In the genomic region with DNA sequence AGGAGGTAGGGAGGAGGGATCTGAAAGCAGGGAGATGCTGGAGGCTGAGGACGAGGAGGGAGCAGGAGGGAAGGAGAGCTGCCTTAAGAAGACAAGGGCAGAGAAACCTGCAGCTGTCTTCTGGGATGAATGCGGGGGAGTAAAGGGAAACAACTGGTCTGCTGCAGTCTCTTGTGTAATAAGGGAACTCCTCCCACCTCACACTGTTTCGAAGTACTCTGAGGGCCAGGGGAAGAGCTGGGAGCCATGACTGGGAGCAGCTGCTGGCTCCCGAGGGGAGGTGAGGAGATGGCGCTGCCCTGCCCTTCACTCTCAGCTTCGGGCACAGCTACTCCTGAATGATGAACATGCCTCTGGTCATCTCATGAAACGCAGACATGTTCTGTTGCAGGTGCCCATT, we compare ENCODE assay signal across 10 cellular contexts.
DNase-seq lines count a peak whose midpoint lies in the region; ATAC-seq, FAIRE-seq and TF ChIP-seq lines count a peak whose summit lies in the region.
"Had no signal": no experiment of that assay in that cellular context is flagged by ENCODE, and none has a peak within 500 bp of the region (broad histone marks: within the 10 kb centered on the region; RNA-seq: fewer than 3 reads in every experiment).

No MANE protein-coding gene starts in this region.

- 71 to 81% methylated on average over 7 of the region's 7 CpGs for WGBS in GM23248 (ENCODE audit: low coverage in 1 of 2, low lambda C conversion rate in 2 of 2, missing lambda C conversion rate in 2 of 2), 2 experiments
- WGBS in heart left ventricle, 4 donors: 52 to 59% (median 56%) methylated on average over 6 to 7 of the region's 7 CpGs
- WGBS in pancreas, 2 donors: 77 to 82% methylated on average over 7 of the region's 7 CpGs

- no peak overlapping the region for H2AFZ ChIP-seq in GM23248

- H3K4me1 ChIP-seq in GM23248 (ENCODE audit: insufficient read depth): no peaks in the 10 kb centered on the region
- peaks cover 0 to 11% (median 0%) of the 10 kb centered on the region in 12 donors for H3K4me1 ChIP-seq in heart left ventricle
- no peaks in the 10 kb centered on the region for H3K4me1 ChIP-seq in pancreas
- H3K4me1 ChIP-seq: body of pancreas had no signal

- no peaks in the 10 kb centered on the region for H4K20me1 ChIP-seq in GM23248 (ENCODE audit: insufficient read depth)

- no peaks in the 10 kb centered on the region for H3K79me2 ChIP-seq in GM23248 (ENCODE audit: insufficient read depth)

- ATAC-seq in heart left ventricle: peak in 3 of 4 donors; percentile 71 to 90 (median 75)
- ATAC-seq in pancreas: peak in 3 of 4 donors; percentile 38 to 65 (median 54)
- ATAC-seq in HG03139 (IDR thresholded peaks at IDR 0.05; ENCODE audit: unreplicated experiment): no peak
- ATAC-seq: body of pancreas had no signal

- peaks cover 82 to 93% of the 10 kb centered on the region in 2 donors for H3K36me3 Mint-ChIP-seq in CD14-positive monocyte

- H3K27ac Mint-ChIP-seq in CD14-positive monocyte: peak overlapping the region in 3 of 7 donors; percentile 4 to 79 (median 6)

- H3K9ac ChIP-seq in GM23248: no peak overlapping the region

- no peak overlapping the region for H3K4me3 ChIP-seq in GM23248
- H3K4me3 ChIP-seq in heart left ventricle: no peak overlapping the region
- H3K4me3 ChIP-seq in pancreas: no peak overlapping the region
- H3K4me3 ChIP-seq: body of pancreas had no signal

- H3K36me3 ChIP-seq in GM23248 (ENCODE audit: low read depth) (0 out of 2 replicates have a peak, but pooled peaks cover 17% of the 10 kb centered on the region), heart left ventricle (peaks cover 3 to 100% (median 96%) of the 10 kb centered on the region in 9 donors), pancreas (peaks cover 0 to 35% (median 0%) of the 10 kb centered on the region in 3 donors)

- DNase-seq in GM23248: peak; percentile 58
- peak; percentile 80 for DNase-seq in SKM-1 treated with dmso at 0.1 percent for 144 hours (lab: John Stamatoyannopoulos, UW; ENCODE audit: unreplicated experiment)
- DNase-seq in heart left ventricle: peak in 1 of 5 donors; percentile 42
- no peak for DNase-seq in pancreas
- DNase-seq in A172 (ENCODE audit: low spot score): no peak
- DNase-seq in stimulated activated naive CD4-positive, alpha-beta T cell (lab: John Stamatoyannopoulos, UW): no peak
- no peak for DNase-seq in CD14-positive monocyte (ENCODE audit: low spot score)
- DNase-seq: activated CD4-positive, alpha-beta T cell treated with anti-CD3 and anti-CD28 coated beads, Interleukin-2, amount 50 U/mL, for 48 hours had no signal

- H3K4me3 Mint-ChIP-seq in CD14-positive monocyte: no peak overlapping the region

- H3K27ac ChIP-seq in GM23248 (no peak overlapping the region), heart left ventricle (no peak overlapping the region), pancreas (no peak overlapping the region)
- H3K27ac ChIP-seq: body of pancreas had no signal

- intact Hi-C loops in heart left ventricle (cut with DNase I) (no loop called here), pancreas (cut with DNase I) (no loop called here), CD14-positive monocyte (cut with micrococcal nuclease) (no loop called here)

- peaks cover 12% of the 10 kb centered on the region for H3K4me1 Mint-ChIP-seq in CD14-positive monocyte

- H3K27me3 ChIP-seq in GM23248 (replicated peaks; ENCODE audit: insufficient read depth) (no peaks in the 10 kb centered on the region), heart left ventricle (no peaks in the 10 kb centered on the region), pancreas (no peaks in the 10 kb centered on the region)
- H3K27me3 ChIP-seq: body of pancreas had no signal

- in situ Hi-C loops in GM23248 (cut with MboI): no loop called here

- no peak for TF ChIP-seq POLR2A in heart left ventricle (IDR thresholded peaks at IDR 0.05)

- H3K4me2 ChIP-seq in GM23248 (ENCODE audit: unreplicated experiment): no peak overlapping the region

- no peak for FAIRE-seq in pancreas (lab: Jason Lieb, UNC)

- H3K9me3 ChIP-seq in GM23248 (ENCODE audit: low read depth) (no peaks in the 10 kb centered on the region), heart left ventricle (no peaks in the 10 kb centered on the region), pancreas (no peaks in the 10 kb centered on the region)
- H3K9me3 ChIP-seq: body of pancreas had no signal

- TF ChIP-seq CTCF in heart left ventricle (IDR thresholded peaks at IDR 0.05) (no peak), pancreas (IDR thresholded peaks at IDR 0.05) (no peak), CD14-positive monocyte (IDR thresholded peaks at IDR 0.05) (no peak)

- no peaks in the 10 kb centered on the region for H3K9me3 Mint-ChIP-seq in CD14-positive monocyte

- peaks cover 0 to 2% (median 0%) of the 10 kb centered on the region in 3 donors for H3K27me3 Mint-ChIP-seq in CD14-positive monocyte (ENCODE audit: low read depth in 3 of 3)

- H3F3A ChIP-seq in GM23248 (ENCODE audit: insufficient read depth): peaks cover 9% of the 10 kb centered on the region; the same call in 1 of the 2 replicates

- no peaks in the 10 kb centered on the region for H3K9me2 ChIP-seq in GM23248 (ENCODE audit: insufficient read depth)

Comparison
In these comparisons a context has a peak if more than half of its experiments do, and no peak if none do; other contexts are left out.
1. DNase-seq: peak in GM23248 (single experiment) and SKM-1 treated with dmso at 0.1 percent for 144 hours (single experiment); none in pancreas (0 of 6), A172 (single experiment), stimulated activated naive CD4-positive, alpha-beta T cell (0 of 6) and CD14-positive monocyte (single experiment).